In genomic region chr12:13194462-13195110, GRCh38 we compare ENCODE assay signal across 18 cellular contexts. TPM values are rescaled to one million over a fixed set of nuclear protein-coding genes. Genes with fewer than 3 reads are reported as not detected.
A peak's percentile ranks its signal among the peaks of the same experiment; 100 is the strongest.
DNase-seq lines count a peak whose midpoint lies in the region; ATAC-seq and TF ChIP-seq lines count a peak whose summit lies in the region.
"Had no signal": no experiment of that assay in that cellular context is flagged by ENCODE, and none has a peak within 500 bp of the region (broad histone marks: within the 10 kb centered on the region; RNA-seq: fewer than 3 reads in every experiment).

No MANE protein-coding gene starts in this region.

- H3K9ac ChIP-seq in PC-3 (ENCODE audit: low read length), result peak overlapping the region; percentile 85

- intact Hi-C loops in PC-3 (cut with micrococcal nuclease), result loop anchor here (5.0 kb wide), 1 partner anchor 57 kb away; no protein-coding TSS in a partner anchor

- H3K4me1 ChIP-seq in PC-3 (ENCODE audit: insufficient read depth, low read length), result peaks cover 52% of the 10 kb centered on the region
- H3K4me1 ChIP-seq in osteoblast (ENCODE audit: insufficient read depth, low read length), result peaks cover 36% of the 10 kb centered on the region

- H3K9me3 Mint-ChIP-seq in endothelial cell (ENCODE audit: unreplicated experiment), result no peaks in the 10 kb centered on the region
- H3K9me3 Mint-ChIP-seq: activated CD8-positive, alpha-beta T cell treated with anti-CD3 and anti-CD28 coated beads for 36 hours; natural killer cell treated with Interleukin-12 subunit alpha and Interleukin-12 subunit beta and Interleukin-15 and Interleukin-18, amount 100 ng/mL, for 72 hours; T-helper 2 cell treated with Interferon-gamma antibody and Interleukin-4, amounts not matched to agents 5 μg/mL and 100 μg/mL, for 36 hours had no signal

- no peak for ATAC-seq in PC-3
- no peak for ATAC-seq in HG03139 (IDR thresholded peaks at IDR 0.05; ENCODE audit: unreplicated experiment)
- no peak for ATAC-seq in HG03196 (IDR thresholded peaks at IDR 0.05; ENCODE audit: unreplicated experiment)
- ATAC-seq: activated CD8-positive, alpha-beta T cell treated with anti-CD3 and anti-CD28 coated beads for 36 hours; gastrocnemius medialis; natural killer cell treated with Interleukin-12 subunit alpha and Interleukin-12 subunit beta and Interleukin-15 and Interleukin-18, amount 100 ng/mL, for 72 hours had no signal

- H3K79me2 ChIP-seq in PC-3 (ENCODE audit: low read length), result peaks cover 30% of the 10 kb centered on the region
- H3K79me2 ChIP-seq in osteoblast (ENCODE audit: insufficient read depth, low read length), result peaks cover 30% of the 10 kb centered on the region

- DNase-seq in AG20443 (ENCODE audit: low spot score) (peak; percentile 37), PC-3 (peak; percentile 60), endothelial cell (ENCODE audit: low spot score) (no peak), osteoblast (ENCODE audit: insufficient read length, low spot score, missing footprints) (no peak), NCI-H2227 treated with DMSO at 0.1 percent for 48 hours (lab: John Stamatoyannopoulos, UW) (no peak), T1000 (lab: John Stamatoyannopoulos, UW) (no peak)
- DNase-seq: activated CD8-positive, alpha-beta T cell treated with anti-CD3 and anti-CD28 coated beads for 36 hours; activated naive CD4-positive, alpha-beta T cell; C1 segment of cervical spinal cord; gastrocnemius medialis; kidney glomerular epithelial cell; NCI-H2107; OCI-M1 had no signal

- no peak for TF ChIP-seq CTCF in PC-3 (conservative IDR thresholded peaks at IDR 0.05; ENCODE audit: low read depth, low read length)
- no peak for TF ChIP-seq CTCF in endothelial cell (IDR thresholded peaks at IDR 0.05; ENCODE audit: unreplicated experiment)
- no peak for TF ChIP-seq CTCF in osteoblast (IDR thresholded peaks at IDR 0.05; ENCODE audit: extremely low read depth, low read depth, low read length)

- H3K36me3 ChIP-seq in PC-3 (ENCODE audit: low read depth, low read length) (peaks cover 18% of the 10 kb centered on the region), osteoblast (ENCODE audit: insufficient read depth, low read length) (no peaks in the 10 kb centered on the region)
- H3K36me3 ChIP-seq: gastrocnemius medialis had no signal

- H3K9me2 ChIP-seq in PC-3 (replicated peaks; ENCODE audit: low read length), result no peaks in the 10 kb centered on the region

- H3K27me3 ChIP-seq in PC-3 (ENCODE audit: low read length), result no peaks in the 10 kb centered on the region
- H3K27me3 ChIP-seq in osteoblast (ENCODE audit: insufficient read depth, low read length), result no peaks in the 10 kb centered on the region

- H3K27ac Mint-ChIP-seq in endothelial cell (ENCODE audit: unreplicated experiment), result peak overlapping the region; percentile 72
- H3K27ac Mint-ChIP-seq: activated CD8-positive, alpha-beta T cell treated with anti-CD3 and anti-CD28 coated beads for 36 hours; T-helper 2 cell treated with Interferon-gamma antibody and Interleukin-4, amounts not matched to agents 5 μg/mL and 100 μg/mL, for 36 hours had no signal

- no peaks in the 10 kb centered on the region for H3K36me3 Mint-ChIP-seq in endothelial cell (ENCODE audit: low read depth, unreplicated experiment)
- H3K36me3 Mint-ChIP-seq: natural killer cell treated with Interleukin-12 subunit alpha and Interleukin-12 subunit beta and Interleukin-15 and Interleukin-18, amount 100 ng/mL, for 72 hours had no signal

- no peak overlapping the region for H3K4me3 ChIP-seq in PC-3 (ENCODE audit: low read length)
- no peak overlapping the region for H3K4me3 ChIP-seq in osteoblast (ENCODE audit: insufficient read depth, low read length)
- H3K4me3 ChIP-seq: gastrocnemius medialis had no signal

- peaks cover 10% of the 10 kb centered on the region for H3K27me3 Mint-ChIP-seq in endothelial cell (ENCODE audit: unreplicated experiment)

- H3F3A ChIP-seq in PC-3 (ENCODE audit: low read length, unreplicated experiment), result no peaks in the 10 kb centered on the region

- CTCF ChIA-PET in PC-3 (lab: Charles Lee), result no interaction called here

- peak overlapping the region; percentile 81 for H3K4me2 ChIP-seq in PC-3 (ENCODE audit: low read length)
- no peak overlapping the region for H3K4me2 ChIP-seq in osteoblast (ENCODE audit: insufficient read depth, low read length)

- H3K9me3 ChIP-seq in PC-3 (ENCODE audit: low read length) (no peaks in the 10 kb centered on the region), osteoblast (ENCODE audit: low read depth, low read length) (no peaks in the 10 kb centered on the region)
- H3K9me3 ChIP-seq: gastrocnemius medialis had no signal

- POLR2A ChIA-PET in PC-3 (lab: Charles Lee; ENCODE audit: unreplicated experiment), result no interaction called here

- no peak overlapping the region for H2AFZ ChIP-seq in PC-3 (ENCODE audit: low read length)
- peak overlapping the region; percentile 6 for H2AFZ ChIP-seq in osteoblast (ENCODE audit: low read length)

- no TSS peak for BruUV-seq in PC-3 (replicated peaks; lab: Mats Ljungman, UMichigan)

- H4K20me1 ChIP-seq in PC-3 (ENCODE audit: low read length) (peaks cover 29% of the 10 kb centered on the region), osteoblast (ENCODE audit: insufficient read depth, low read length) (no peaks in the 10 kb centered on the region)

- H3K4me1 Mint-ChIP-seq in endothelial cell (ENCODE audit: unreplicated experiment), result peaks cover 65% of the 10 kb centered on the region

- H3K27ac ChIP-seq in PC-3 (ENCODE audit: low read length), result peak overlapping the region; percentile 99
- H3K27ac ChIP-seq in osteoblast (ENCODE audit: low read depth, low read length), result peak overlapping the region; percentile 98
- H3K27ac ChIP-seq: HL-60 had no signal

- H3K4me3 Mint-ChIP-seq in endothelial cell (ENCODE audit: unreplicated experiment), result no peak overlapping the region
- H3K4me3 Mint-ChIP-seq: activated CD8-positive, alpha-beta T cell treated with anti-CD3 and anti-CD28 coated beads for 36 hours; natural killer cell treated with Interleukin-12 subunit alpha and Interleukin-12 subunit beta and Interleukin-15 and Interleukin-18, amount 100 ng/mL, for 72 hours had no signal

RNA-seq across cellular contexts. Expression of gene EMP1, which starts 1.9 kb away (rescaled TPM):
- total RNA-seq in PC-3 (2014; rRNA removed) (158 and 187 TPM in 2 replicates), endothelial cell (ENCODE audit: unreplicated experiment) (273 TPM), osteoblast (106 and 114 TPM in 2 replicates)

Comparison
In these comparisons a context has a peak if more than half of its experiments do, and no peak if none do; other contexts are left out.
1. DNase-seq: peak in AG20443 (single experiment) and PC-3 (single experiment); none in endothelial cell (single experiment), osteoblast (single experiment), NCI-H2227 treated with DMSO at 0.1 percent for 48 hours (single experiment) and T1000 (single experiment).